In genomic region chr11:61092280-61092766, GRCh38 we compare ENCODE assay signal across 13 cellular contexts. TPM values are rescaled to one million over a fixed set of nuclear protein-coding genes. Genes with fewer than 3 reads are reported as not detected.
DNase-seq lines count a peak whose midpoint lies in the region; ATAC-seq lines count a peak whose summit lies in the region.
"Had no signal": no experiment of that assay in that cellular context is flagged by ENCODE, and none has a peak within 500 bp of the region (broad histone marks: within the 10 kb centered on the region; RNA-seq: fewer than 3 reads in every experiment).

No MANE protein-coding gene starts in this region.

- H3K9me3 Mint-ChIP-seq in activated CD4-positive, alpha-beta T cell treated with anti-CD3 and anti-CD28 coated beads, Interleukin-2, amount 10 ng/mL, durations not matched to agents 7 days and 5 days = no peaks in the 10 kb centered on the region
- no peaks in the 10 kb centered on the region for H3K9me3 Mint-ChIP-seq in memory B cell

- CTCF ChIA-PET in activated CD4-positive, alpha-beta T cell treated with anti-CD3 and anti-CD28 coated beads, Interleukin-2, amount 10 ng/mL, durations not matched to agents 7 days and 5 days (lab: Charles Lee) = interaction anchor here (0.7 to 2.6 kb wide), 10 partner anchors 8 to 114 kb away, joined by 3 to 10 read pairs (median 4); partner anchors contain the start of gene CD5

- H3K4me3 Mint-ChIP-seq in activated CD4-positive, alpha-beta T cell treated with anti-CD3 and anti-CD28 coated beads, Interleukin-2, amount 10 ng/mL, durations not matched to agents 7 days and 5 days = peak overlapping the region; percentile 73
- H3K4me3 Mint-ChIP-seq in memory B cell = peak overlapping the region; percentile 17

- peak; percentile 57 for ATAC-seq in GM21576 (IDR thresholded peaks at IDR 0.05; ENCODE audit: unreplicated experiment)
- ATAC-seq in memory B cell (ENCODE audit: low read depth) = peak; percentile 73
- ATAC-seq: HCT116, Right ventricle myocardium inferior had no signal

- peak; percentile 14 for DNase-seq in D341Med (ENCODE audit: low spot score)
- peak; percentile 61 for DNase-seq in activated CD4-positive, alpha-beta T cell treated with anti-CD3 and anti-CD28 coated beads, Interleukin-2, amount 10 ng/mL, durations not matched to agents 7 days and 5 days
- DNase-seq in memory B cell (ENCODE audit: low spot score in 2 of 2) = no peak
- no peak for DNase-seq in nucleus accumbens (lab: John Stamatoyannopoulos, UW)
- no peak for DNase-seq in NCI-H69 (lab: John Stamatoyannopoulos, UW)
- DNase-seq in iPS-NIHi11 (ENCODE audit: low spot score) = no peak
- DNase-seq in Ammon's horn (ENCODE audit: low spot score) = no peak
- DNase-seq: Caco-2 had no signal

- no peaks in the 10 kb centered on the region for H3K27me3 Mint-ChIP-seq in activated CD4-positive, alpha-beta T cell treated with anti-CD3 and anti-CD28 coated beads, Interleukin-2, amount 10 ng/mL, durations not matched to agents 7 days and 5 days
- H3K27me3 Mint-ChIP-seq in memory B cell = no peaks in the 10 kb centered on the region

- POLR2A ChIA-PET in activated CD4-positive, alpha-beta T cell treated with anti-CD3 and anti-CD28 coated beads, Interleukin-2, amount 10 ng/mL, durations not matched to agents 7 days and 5 days (lab: Charles Lee) = interaction anchor here (0.6 to 1.9 kb wide), 5 partner anchors 10 to 65 kb away, joined by 3 to 11 read pairs (median 3); partner anchors contain the start of gene CD5

- peak overlapping the region; percentile 89 for H3K27ac Mint-ChIP-seq in activated CD4-positive, alpha-beta T cell treated with anti-CD3 and anti-CD28 coated beads, Interleukin-2, amount 10 ng/mL, durations not matched to agents 7 days and 5 days
- peak overlapping the region; percentile 52 for H3K27ac Mint-ChIP-seq in memory B cell

- H3K36me3 Mint-ChIP-seq in activated CD4-positive, alpha-beta T cell treated with anti-CD3 and anti-CD28 coated beads, Interleukin-2, amount 10 ng/mL, durations not matched to agents 7 days and 5 days (ENCODE audit: low read depth) = peaks cover 4% of the 10 kb centered on the region
- H3K36me3 Mint-ChIP-seq in memory B cell = peaks cover 2% of the 10 kb centered on the region

- peaks cover 71% of the 10 kb centered on the region for H3K4me1 Mint-ChIP-seq in activated CD4-positive, alpha-beta T cell treated with anti-CD3 and anti-CD28 coated beads, Interleukin-2, amount 10 ng/mL, durations not matched to agents 7 days and 5 days
- peaks cover 48% of the 10 kb centered on the region for H3K4me1 Mint-ChIP-seq in memory B cell

RNA-seq across cellular contexts. Expression of gene CD5, which starts 10.0 kb away (rescaled TPM):
- total RNA-seq in activated CD4-positive, alpha-beta T cell treated with anti-CD3 and anti-CD28 coated beads, Interleukin-2, amount 10 ng/mL, durations not matched to agents 7 days and 5 days = 100 to 1,000 TPM; 379 to 405 TPM
- total RNA-seq: astrocyte, Caco-2, glomerular endothelial cell, Right ventricle myocardium inferior had no signal

Comparison
In these comparisons a context has a peak if more than half of its experiments do, and no peak if none do; other contexts are left out.
1. DNase-seq: peak in D341Med (single experiment) and activated CD4-positive, alpha-beta T cell treated with anti-CD3 and anti-CD28 coated beads, Interleukin-2, amount 10 ng/mL, durations not matched to agents 7 days and 5 days (single experiment); none in memory B cell (0 of 2), nucleus accumbens (0 of 56), NCI-H69 (single experiment), iPS-NIHi11 (single experiment) and Ammon's horn (single experiment).